Comparison of ENCODE assay signal across 14 cellular contexts in the genomic region with DNA sequence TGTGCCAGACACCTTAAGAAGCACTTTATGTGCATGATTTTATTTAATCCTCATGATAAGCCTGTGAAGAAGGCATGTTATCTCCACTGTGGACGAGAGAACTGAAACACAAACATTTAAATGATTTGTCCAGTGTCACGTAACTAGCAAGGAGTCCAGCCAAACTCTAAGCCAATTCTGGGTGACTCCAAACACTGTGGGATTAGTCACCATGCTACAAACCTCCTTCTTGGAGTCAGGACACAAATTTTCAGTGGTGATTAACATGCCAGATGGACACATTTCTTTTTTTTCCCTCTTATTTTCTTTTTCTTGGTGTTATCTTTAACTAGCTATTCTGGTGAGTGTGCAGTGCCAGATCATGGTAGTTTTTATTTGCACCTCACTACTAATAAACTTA.
DNase-seq lines count a peak whose midpoint lies in the region; ATAC-seq and TF ChIP-seq lines count a peak whose summit lies in the region.
"Had no signal": no experiment of that assay in that cellular context is flagged by ENCODE, and none has a peak within 500 bp of the region (broad histone marks: within the 10 kb centered on the region; RNA-seq: fewer than 3 reads in every experiment).

No MANE protein-coding gene starts in this region.

- ATAC-seq in HG02642 (IDR thresholded peaks at IDR 0.05; ENCODE audit: poor library complexity, unreplicated experiment) (no peak), HG02885 (IDR thresholded peaks at IDR 0.05; ENCODE audit: poor library complexity, unreplicated experiment) (no peak)

- no peaks in the 10 kb centered on the region for H3K36me3 Mint-ChIP-seq in HFFc6 (ENCODE audit: low read depth)
- H3K36me3 Mint-ChIP-seq: activated CD4-positive, alpha-beta memory T cell treated with anti-CD3 and anti-CD28 coated beads for 36 hours; IgD-negative memory B cell had no signal

- no peaks in the 10 kb centered on the region for H3K27me3 ChIP-seq in brain microvascular endothelial cell (replicated peaks)
- H3K27me3 ChIP-seq: ovary, SJSA1 had no signal

- no peaks in the 10 kb centered on the region; the same call in none of the 2 replicates for H3K27me3 Mint-ChIP-seq in HFFc6 (ENCODE audit: insufficient read depth)
- H3K27me3 Mint-ChIP-seq: activated CD4-positive, alpha-beta memory T cell treated with anti-CD3 and anti-CD28 coated beads for 36 hours; CD4-positive, alpha-beta T cell; IgD-negative memory B cell had no signal

- H3K4me3 ChIP-seq in AG10803 (ENCODE audit: low read length) (no peak overlapping the region), brain microvascular endothelial cell (ENCODE audit: low read depth, low read length) (no peak overlapping the region)
- H3K4me3 ChIP-seq: ovary, SJSA1 had no signal

- H3K4me3 Mint-ChIP-seq in HFFc6: peak overlapping the region; percentile 69
- H3K4me3 Mint-ChIP-seq: activated CD4-positive, alpha-beta memory T cell treated with anti-CD3 and anti-CD28 coated beads for 36 hours; CD4-positive, alpha-beta T cell; IgD-negative memory B cell had no signal

- TF ChIP-seq CTCF in AG10803 (conservative IDR thresholded peaks at IDR 0.05; ENCODE audit: low read length) (no peak), HFFc6 (IDR thresholded peaks at IDR 0.05) (no peak), brain microvascular endothelial cell (IDR thresholded peaks at IDR 0.05; ENCODE audit: low read depth, low read length, missing control alignments) (no peak)

- H3K9me3 Mint-ChIP-seq in HFFc6: no peaks in the 10 kb centered on the region
- H3K9me3 Mint-ChIP-seq: CD4-positive, alpha-beta T cell had no signal

- in situ Hi-C loops in brain microvascular endothelial cell (cut with HindIII; ENCODE audit: low pct_ligation_motif_present, low sequenced_read_pairs): no loop called here

- H3K36me3 ChIP-seq in brain microvascular endothelial cell (replicated peaks): no peaks in the 10 kb centered on the region
- H3K36me3 ChIP-seq: ovary, SJSA1 had no signal

- DNase-seq in AG10803 (ENCODE audit: low read depth) (peak; percentile 85), HFFc6 (peak; percentile 80), brain microvascular endothelial cell (peak; percentile 73), myocyte (ENCODE audit: low read depth) (peak; percentile 43), hippocampal formation (lab: John Stamatoyannopoulos, UW) (no peak), NCI-H146 (lab: John Stamatoyannopoulos, UW) (no peak)
- DNase-seq: activated CD4-positive, alpha-beta memory T cell treated with anti-CD3 and anti-CD28 coated beads for 36 hours; CD4-positive, alpha-beta T cell; NCI-H2227 treated with DMSO at 0.1 percent for 48 hours; ovary had no signal

- no peak overlapping the region for H3K27ac ChIP-seq in brain microvascular endothelial cell
- H3K27ac ChIP-seq: ovary, SJSA1 had no signal

- H3K27ac Mint-ChIP-seq in HFFc6: peak overlapping the region; percentile 22
- H3K27ac Mint-ChIP-seq: activated CD4-positive, alpha-beta memory T cell treated with anti-CD3 and anti-CD28 coated beads for 36 hours; CD4-positive, alpha-beta T cell; IgD-negative memory B cell had no signal

- H3K4me1 Mint-ChIP-seq in HFFc6 (ENCODE audit: low read depth): peaks cover 27% of the 10 kb centered on the region
- H3K4me1 Mint-ChIP-seq: IgD-negative memory B cell had no signal

Comparison
In these comparisons a context has a peak if more than half of its experiments do, and no peak if none do; other contexts are left out.
1. DNase-seq: peak in AG10803 (single experiment), HFFc6 (single experiment), brain microvascular endothelial cell (single experiment) and myocyte (single experiment); none in hippocampal formation (0 of 2) and NCI-H146 (single experiment).